In genomic region chr20:22826306-22827230, GRCh38 we compare ENCODE assay signal across 14 cellular contexts.
DNase-seq lines count a peak whose midpoint lies in the region; FAIRE-seq and TF ChIP-seq lines count a peak whose summit lies in the region.
"Had no signal": no experiment of that assay in that cellular context is flagged by ENCODE, and none has a peak within 500 bp of the region (broad histone marks: within the 10 kb centered on the region; RNA-seq: fewer than 3 reads in every experiment).

No MANE protein-coding gene starts in this region.

- FAIRE-seq in bronchial epithelial cell (lab: Jason Lieb, UNC), result no peak
- FAIRE-seq: GM12878 had no signal

- no peaks in the 10 kb centered on the region for H3K36me3 ChIP-seq in bronchial epithelial cell (ENCODE audit: control insufficient read depth, insufficient read depth, low read length)

- H3K4me3 ChIP-seq in bronchial epithelial cell (ENCODE audit: low read depth, low read length), result no peak overlapping the region
- H3K4me3 ChIP-seq: GM12878, GM23338 had no signal

- CTCF ChIA-PET in RWPE1 (lab: Yijun Ruan, JAX), result interaction anchor here (0.6 kb wide), 2 partner anchors 13 to 429 kb away, joined by 3 read pairs; no protein-coding TSS in a partner anchor

- TF ChIP-seq CTCF in RWPE1 (conservative IDR thresholded peaks at IDR 0.05; ENCODE audit: low read depth), result no peak
- no peak for TF ChIP-seq CTCF in bronchial epithelial cell (IDR thresholded peaks at IDR 0.05; ENCODE audit: insufficient read depth, low read length, severe bottlenecking)
- TF ChIP-seq CTCF in GM13976 (IDR thresholded peaks at IDR 0.05; ENCODE audit: borderline replicate concordance, control extremely low read depth, extremely low read depth, insufficient read depth, missing control alignments), result no peak

- no peak for DNase-seq in RWPE1 (ENCODE audit: low spot score)
- DNase-seq in bronchial epithelial cell (ENCODE audit: low read depth), result peak; percentile 72
- DNase-seq in islet precursor cell, result peak; percentile 40
- DNase-seq in ureter (ENCODE audit: low spot score), result peak; percentile 28
- no peak for DNase-seq in KBM-7
- DNase-seq in GM13976 (ENCODE audit: low spot score), result no peak
- no peak for DNase-seq in kidney glomerular epithelial cell (lab: John Stamatoyannopoulos, UW)
- DNase-seq: ACHN; C1 segment of cervical spinal cord; CD4-positive, alpha-beta T cell; DMS79; H7 had no signal

- H3K27me3 ChIP-seq in bronchial epithelial cell (ENCODE audit: control insufficient read depth, insufficient read depth, low read length), result no peaks in the 10 kb centered on the region

- POLR2A ChIA-PET in RWPE1 (lab: Yijun Ruan, JAX; ENCODE audit: low non-redundant PET), result no interaction called here

- in situ Hi-C loops in KBM-7 (cut with MboI; ENCODE audit: low pct_unique_long_range_greater_than_20kb, low sequenced_read_pairs) (no loop called here), GM13976 (cut with MboI; ENCODE audit: low sequenced_read_pairs, unreplicated experiment) (no loop called here)

- H3K27ac ChIP-seq in RWPE1, result peak overlapping the region; percentile 57

Comparison
In these comparisons a context has a peak if more than half of its experiments do, and no peak if none do; other contexts are left out.
1. DNase-seq: peak in bronchial epithelial cell (single experiment), islet precursor cell (single experiment) and ureter (single experiment); none in RWPE1 (single experiment), KBM-7 (single experiment), GM13976 (single experiment) and kidney glomerular epithelial cell (single experiment).